Comparison of ENCODE assay signal across 8 cellular contexts in the genomic region with DNA sequence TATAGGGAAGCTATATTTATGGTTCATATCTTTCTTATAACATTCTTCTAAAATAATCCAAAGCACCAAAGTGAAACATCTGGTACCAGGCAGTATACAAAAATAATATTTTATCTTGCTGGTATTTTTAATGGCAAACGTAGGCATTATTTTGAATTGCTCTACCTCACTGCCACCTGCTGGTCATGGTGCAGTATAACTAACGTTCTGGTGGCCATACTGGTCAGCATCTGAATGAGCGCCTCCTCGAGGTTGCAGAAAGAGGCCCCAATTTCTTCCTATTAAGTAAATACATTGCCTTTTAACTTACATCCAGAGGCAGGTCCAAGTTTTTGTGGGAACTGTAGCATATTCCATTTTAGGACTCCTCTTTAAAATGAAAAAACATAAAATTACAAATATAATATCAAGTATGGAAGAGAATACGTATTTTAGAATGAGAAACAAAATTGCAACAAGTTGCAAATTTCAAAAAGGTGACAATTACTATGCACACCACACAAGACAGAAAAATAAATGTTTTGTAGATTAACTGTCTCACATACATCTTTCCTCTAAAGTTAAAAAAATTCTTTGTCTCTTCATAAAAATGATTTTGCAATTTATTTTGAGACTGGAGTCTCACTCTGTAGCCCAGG. TPM values are rescaled to one million over a fixed set of nuclear protein-coding genes. Genes with fewer than 3 reads are reported as not detected.
A peak's percentile ranks its signal among the peaks of the same experiment; 100 is the strongest.
DNase-seq lines count a peak whose midpoint lies in the region; ATAC-seq and TF ChIP-seq lines count a peak whose summit lies in the region.

No MANE protein-coding gene starts in this region.

- no peaks in the 10 kb centered on the region for H3K27me3 Mint-ChIP-seq in naive thymus-derived CD8-positive, alpha-beta T cell

- H3K36me3 ChIP-seq in OCI-LY7 (ENCODE audit: insufficient read depth, low read length): no peaks in the 10 kb centered on the region

- no peak overlapping the region for H3K4me3 Mint-ChIP-seq in naive thymus-derived CD8-positive, alpha-beta T cell

- no peaks in the 10 kb centered on the region for H3K4me1 ChIP-seq in OCI-LY7 (ENCODE audit: insufficient read depth, low read length, poor library complexity, severe bottlenecking)

- no peak overlapping the region for H3K4me2 ChIP-seq in OCI-LY7 (ENCODE audit: low read length)

- ATAC-seq in GM21576 (IDR thresholded peaks at IDR 0.05; ENCODE audit: unreplicated experiment): peak; percentile 95
- ATAC-seq in naive thymus-derived CD8-positive, alpha-beta T cell: peak; percentile 95 to 98

- in situ Hi-C loops in KBM-7 (cut with MboI; ENCODE audit: low pct_unique_long_range_greater_than_20kb, low sequenced_read_pairs): loop anchor here (25.0 kb wide), 1 partner anchor 401 kb away; no protein-coding TSS in a partner anchor

- DNase-seq in DMS79 treated with DMSO at 0.1 percent for 48 hours (lab: John Stamatoyannopoulos, UW): peak; percentile 51
- peak; percentile 79 for DNase-seq in KBM-7
- peak; percentile 89 for DNase-seq in OCI-LY7 (ENCODE audit: low spot score)
- peak; percentile 72 for DNase-seq in activated CD8-positive, alpha-beta memory T cell treated with anti-CD3 and anti-CD28 coated beads, Interleukin-2, amount 50 U/mL, for 4 hours
- no peak for DNase-seq in epithelial cell of proximal tubule (ENCODE audit: low read depth)
- DNase-seq in naive thymus-derived CD8-positive, alpha-beta T cell: peak; percentile 52 to 87 (median 74)
- DNase-seq in stimulated activated naive CD4-positive, alpha-beta T cell (lab: John Stamatoyannopoulos, UW): peak; percentile 25 to 80 (median 65)

- no peaks in the 10 kb centered on the region for H4K20me1 ChIP-seq in OCI-LY7 (ENCODE audit: insufficient read depth, low read length)

- H3K36me3 Mint-ChIP-seq in naive thymus-derived CD8-positive, alpha-beta T cell: no peaks in the 10 kb centered on the region

- BruUV-seq in OCI-LY7 (replicated peaks; lab: Mats Ljungman, UMichigan): no TSS peak

- TF ChIP-seq CTCF in OCI-LY7 (conservative IDR thresholded peaks at IDR 0.05; ENCODE audit: low read length) (peak; percentile 100), epithelial cell of proximal tubule (conservative IDR thresholded peaks at IDR 0.05; ENCODE audit: low read depth, low read length) (peak; percentile 100)

- H3K9me2 ChIP-seq in OCI-LY7 (ENCODE audit: insufficient read depth, low read length): no peaks in the 10 kb centered on the region

- H3K79me2 ChIP-seq in OCI-LY7 (ENCODE audit: insufficient read depth, low read depth, low read length): no peaks in the 10 kb centered on the region

- no peak overlapping the region for H3K27ac ChIP-seq in OCI-LY7 (ENCODE audit: low read depth, low read length, poor library complexity, severe bottlenecking)

- H3K27ac Mint-ChIP-seq in naive thymus-derived CD8-positive, alpha-beta T cell: no peak overlapping the region

- intact Hi-C loops in OCI-LY7 (cut with micrococcal nuclease; ENCODE audit: unreplicated experiment): loop anchor here (1.0 to 10.0 kb wide), 5 partner anchors 182 to 838 kb away; a partner anchor contains a TSS

- no peaks in the 10 kb centered on the region for H3K9me3 ChIP-seq in OCI-LY7 (ENCODE audit: low read length)

- H3K4me3 ChIP-seq in OCI-LY7 (ENCODE audit: low read depth, low read length, poor library complexity, severe bottlenecking): no peak overlapping the region
- H3K4me3 ChIP-seq in epithelial cell of proximal tubule (ENCODE audit: low read depth, low read length): no peak overlapping the region

- CTCF ChIA-PET in OCI-LY7 (lab: Charles Lee; ENCODE audit: unreplicated experiment): no interaction called here

- no peaks in the 10 kb centered on the region for H3K9me3 Mint-ChIP-seq in naive thymus-derived CD8-positive, alpha-beta T cell

- H3K4me1 Mint-ChIP-seq in naive thymus-derived CD8-positive, alpha-beta T cell: peaks cover 0 to 2% (median 1%) of the 10 kb centered on the region in 4 donors

- POLR2A ChIA-PET in OCI-LY7 (lab: Charles Lee): interaction anchor here (0.6 kb wide), 1 partner anchor 359 kb away, joined by 3 read pairs; no protein-coding TSS in a partner anchor
- POLR2A ChIA-PET in naive thymus-derived CD8-positive, alpha-beta T cell (lab: Charles Lee): interaction anchor here (0.6 to 0.9 kb wide), 2 partner anchors 18 to 184 kb away, joined by 3 read pairs; no protein-coding TSS in a partner anchor

- no peak overlapping the region for H2AFZ ChIP-seq in OCI-LY7 (ENCODE audit: low read length)

RNA-seq across cellular contexts. Expression of a gene that starts 22.9 kb away (rescaled TPM):
- total RNA-seq in OCI-LY7 (2014; rRNA removed; shearing (Covaris generic)): not detected in 2 replicates
- not detected in 2 replicates for total RNA-seq in OCI-LY7 (2022)
- 0.52 and 1.6 TPM in 2 replicates for total RNA-seq in epithelial cell of proximal tubule
- total RNA-seq in naive thymus-derived CD8-positive, alpha-beta T cell: not detected
- not detected for polyA plus RNA-seq in naive thymus-derived CD8-positive, alpha-beta T cell

RNA-seq across cellular contexts. Expression of a gene that starts 56.6 kb away (rescaled TPM):
- total RNA-seq in OCI-LY7 (2014; rRNA removed; shearing (Covaris generic)): 102 and 125 TPM in 2 replicates
- total RNA-seq in OCI-LY7 (2022) (65.9 and 76.1 TPM in 2 replicates), epithelial cell of proximal tubule (164 and 222 TPM in 2 replicates)
- total RNA-seq in naive thymus-derived CD8-positive, alpha-beta T cell: 100 to 1,000 TPM; 110 to 127 TPM
- 100 to 1,000 TPM; 261 to 277 (median 272) TPM for polyA plus RNA-seq in naive thymus-derived CD8-positive, alpha-beta T cell
